Comparison of ENCODE assay signal across 19 cellular contexts in genomic region chr19:3161453-3161852, GRCh38. TPM values are rescaled to one million over a fixed set of nuclear protein-coding genes. Genes with fewer than 3 reads are reported as not detected.
DNase-seq lines count a peak whose midpoint lies in the region; ATAC-seq, FAIRE-seq and TF ChIP-seq lines count a peak whose summit lies in the region.
"Had no signal": no experiment of that assay in that cellular context is flagged by ENCODE, and none has a peak within 500 bp of the region (broad histone marks: within the 10 kb centered on the region; RNA-seq: fewer than 3 reads in every experiment).

No MANE protein-coding gene starts in this region.

- peaks cover 7% of the 10 kb centered on the region; the same call in 1 of the 2 replicates for H3F3A ChIP-seq in PC-9 (ENCODE audit: insufficient read depth, low read depth)

- H3K79me2 ChIP-seq in PC-9 (ENCODE audit: low read depth) (no peaks in the 10 kb centered on the region), endothelial cell of umbilical vein (ENCODE audit: control insufficient read depth, insufficient read depth, low read length) (no peaks in the 10 kb centered on the region)

- CTCF ChIA-PET in activated CD4-positive, alpha-beta T cell treated with anti-CD3 and anti-CD28 coated beads for 36 hours (lab: Charles Lee) = interaction anchor here (0.9 to 2.0 kb wide), 11 partner anchors 9 to 199 kb away, joined by 3 to 13 read pairs (median 5); no protein-coding TSS in a partner anchor
- CTCF ChIA-PET in PC-9 (lab: Charles Lee) = no interaction called here
- CTCF ChIA-PET in endothelial cell of umbilical vein (lab: Charles Lee) = interaction anchor here (0.9 to 10.1 kb wide), 9 partner anchors 20 to 274 kb away, joined by 3 to 177 read pairs (median 4); no protein-coding TSS in a partner anchor

- peak; percentile 71 for FAIRE-seq in endothelial cell of umbilical vein (lab: Jason Lieb, UNC)
- FAIRE-seq: HTR-8/SVneo had no signal

- no peak overlapping the region for H3K9ac ChIP-seq in endothelial cell of umbilical vein (replicated peaks; ENCODE audit: extremely low read depth, insufficient read depth, low read length)

- peaks cover 26% of the 10 kb centered on the region for H3K4me1 Mint-ChIP-seq in activated CD4-positive, alpha-beta T cell treated with anti-CD3 and anti-CD28 coated beads for 36 hours
- peaks cover 36% of the 10 kb centered on the region for H3K4me1 Mint-ChIP-seq in stimulated activated effector memory CD8-positive, alpha-beta T cell treated with anti-CD3 and anti-CD28 coated beads, Interleukin-12 subunit alpha, Interleukin-12 subunit beta, amount 100 ng/mL, for 72 hours

- no peak for TF ChIP-seq POLR2A in endothelial cell of umbilical vein (IDR thresholded peaks at IDR 0.05; ENCODE audit: low read depth, low read length)
- no peak for TF ChIP-seq POLR2A in spleen (IDR thresholded peaks at IDR 0.05)

- H3K9me3 ChIP-seq in PC-9 (ENCODE audit: insufficient read depth, low read depth) (no peaks in the 10 kb centered on the region), endothelial cell of umbilical vein (replicated peaks; ENCODE audit: control insufficient read depth, insufficient read depth, low read length) (no peaks in the 10 kb centered on the region), spleen (peaks cover 0 to 5% (median 0%) of the 10 kb centered on the region in 8 donors)
- H3K9me3 ChIP-seq: esophagus squamous epithelium had no signal

- TF ChIP-seq CTCF in PC-9 (conservative IDR thresholded peaks at IDR 0.05) (no peak), endothelial cell of umbilical vein (IDR thresholded peaks at IDR 0.05; ENCODE audit: extremely low read depth in 1 of 2, insufficient read depth in 1 of 2, low read depth in 1 of 2, low read length in 2 of 2) (no peak), spleen (IDR thresholded peaks at IDR 0.05 in 8 of 11, conservative IDR thresholded peaks at IDR 0.05 in 3 of 11) (no peak)

- intact Hi-C loops in activated CD4-positive, alpha-beta T cell treated with anti-CD3 and anti-CD28 coated beads for 36 hours (cut with DNase I, micrococcal nuclease) = loop anchor here in 1 of 2 experiments (10.0 kb wide), 1 partner anchor 87 kb away; no protein-coding TSS in a partner anchor
- intact Hi-C loops in PC-9 (cut with micrococcal nuclease; ENCODE audit: unreplicated experiment) (no loop called here), endothelial cell of umbilical vein (cut with micrococcal nuclease) (no loop called here), spleen (cut with DNase I; ENCODE audit: low total_unique reads) (loop anchor here (5.0 kb wide), 1 partner anchor 204 kb away; no protein-coding TSS in a partner anchor)

- BruUV-seq in PC-9 (replicated peaks; lab: Mats Ljungman, UMichigan) = no TSS peak
- no TSS peak for BruUV-seq in endothelial cell of umbilical vein (replicated peaks; lab: Mats Ljungman, UMichigan)

- 84 to 97% (median 89%) methylated on average over 4 of the region's 4 CpGs for WGBS in spleen, 5 donors

- dilution Hi-C loops in endothelial cell of umbilical vein (cut with MboI; ENCODE audit: extremely low pct_ligation_motif_present, low sequenced_read_pairs) = no loop called here

- peak overlapping the region; percentile 58 for H3K27ac ChIP-seq in PC-9
- H3K27ac ChIP-seq in endothelial cell of umbilical vein (ENCODE audit: insufficient read depth, low read depth, low read length) = peak overlapping the region; percentile 69
- H3K27ac ChIP-seq in spleen = peak overlapping the region in 1 of 8 donors; percentile 4
- H3K27ac ChIP-seq: coronary artery, esophagus squamous epithelium had no signal

- H3K4me2 ChIP-seq in PC-9 (peak overlapping the region; percentile 22; the same call in 1 of the 2 replicates), endothelial cell of umbilical vein (ENCODE audit: insufficient read depth, low read length) (peak overlapping the region; percentile 26)

- no peaks in the 10 kb centered on the region for H4K20me1 ChIP-seq in PC-9 (ENCODE audit: insufficient read depth)
- H4K20me1 ChIP-seq in endothelial cell of umbilical vein (replicated peaks; ENCODE audit: control insufficient read depth, extremely low read depth, insufficient read depth, low read length) = no peaks in the 10 kb centered on the region

- H3K36me3 ChIP-seq in PC-9 (ENCODE audit: low read depth) (no peaks in the 10 kb centered on the region), endothelial cell of umbilical vein (ENCODE audit: control insufficient read depth in 2 of 2, extremely low read depth in 1 of 2, insufficient read depth in 2 of 2, low read length in 2 of 2) (no peaks in the 10 kb centered on the region), spleen (peaks cover 0 to 52% (median 0%) of the 10 kb centered on the region in 6 donors)

- peaks cover 4% of the 10 kb centered on the region for H3K9me3 Mint-ChIP-seq in activated CD4-positive, alpha-beta T cell treated with anti-CD3 and anti-CD28 coated beads for 36 hours (ENCODE audit: low read depth)
- peaks cover 2% of the 10 kb centered on the region for H3K9me3 Mint-ChIP-seq in stimulated activated effector memory CD8-positive, alpha-beta T cell treated with anti-CD3 and anti-CD28 coated beads, Interleukin-12 subunit alpha, Interleukin-12 subunit beta, amount 100 ng/mL, for 72 hours

- peak; percentile 46 for ATAC-seq in activated CD4-positive, alpha-beta T cell treated with anti-CD3 and anti-CD28 coated beads for 36 hours
- ATAC-seq in stimulated activated effector memory CD8-positive, alpha-beta T cell treated with anti-CD3 and anti-CD28 coated beads, Interleukin-12 subunit alpha, Interleukin-12 subunit beta, amount 100 ng/mL, for 72 hours = no peak
- ATAC-seq in HG03439 (IDR thresholded peaks at IDR 0.05; ENCODE audit: unreplicated experiment) = no peak
- no peak for ATAC-seq in GM21723 (IDR thresholded peaks at IDR 0.05; ENCODE audit: unreplicated experiment)
- ATAC-seq: activated T-cell treated with anti-CD3 and anti-CD28 coated beads, Interleukin-2, amount 50 U/mL, for 72 hours; left ventricle myocardium superior had no signal

- H2AFZ ChIP-seq in PC-9 = no peak overlapping the region
- peak overlapping the region; percentile 49 for H2AFZ ChIP-seq in endothelial cell of umbilical vein (ENCODE audit: low read depth, low read length)

- no peaks in the 10 kb centered on the region for H3K27me3 ChIP-seq in PC-9 (ENCODE audit: insufficient read depth, low read depth)
- H3K27me3 ChIP-seq in endothelial cell of umbilical vein (ENCODE audit: control insufficient read depth in 2 of 2, insufficient read depth in 2 of 2, low read length in 2 of 2) = no peaks in the 10 kb centered on the region
- no peaks in the 10 kb centered on the region for H3K27me3 ChIP-seq in spleen (replicated peaks in 1 of 7)
- H3K27me3 ChIP-seq: esophagus squamous epithelium had no signal

- DNase-seq in activated CD4-positive, alpha-beta T cell treated with anti-CD3 and anti-CD28 coated beads for 36 hours = no peak
- DNase-seq in activated CD4-positive, alpha-beta T cell treated with anti-CD3 and anti-CD28 coated beads for 4 hours = no peak
- DNase-seq in PC-9 (peak in 1 of 2 experiments; percentile 47), endothelial cell of umbilical vein (ENCODE audit: low read depth, low spot score) (peak; percentile 37), spleen (no peak)
- no peak for DNase-seq in stimulated activated effector memory CD8-positive, alpha-beta T cell treated with anti-CD3 and anti-CD28 coated beads, Interleukin-12 subunit alpha, Interleukin-12 subunit beta, amount 100 ng/mL, for 72 hours (ENCODE audit: low spot score in 2 of 2)
- DNase-seq: activated T-cell treated with anti-CD3 and anti-CD28 coated beads, Interleukin-2, amount 50 U/mL, for 72 hours; Calu3; esophagus squamous epithelium; left ventricle myocardium superior; NCI-H1048; NCI-H82; RPMI8226; substantia nigra had no signal

- no peak overlapping the region for H3K27ac Mint-ChIP-seq in activated CD4-positive, alpha-beta T cell treated with anti-CD3 and anti-CD28 coated beads for 36 hours
- peak overlapping the region; percentile 77 for H3K27ac Mint-ChIP-seq in stimulated activated effector memory CD8-positive, alpha-beta T cell treated with anti-CD3 and anti-CD28 coated beads, Interleukin-12 subunit alpha, Interleukin-12 subunit beta, amount 100 ng/mL, for 72 hours
- H3K27ac Mint-ChIP-seq: activated T-cell treated with anti-CD3 and anti-CD28 coated beads, Interleukin-2, amount 50 U/mL, for 72 hours had no signal

- H3K4me1 ChIP-seq in PC-9 (replicated peaks; ENCODE audit: insufficient read depth) (peaks cover 9% of the 10 kb centered on the region), endothelial cell of umbilical vein (ENCODE audit: control insufficient read depth, extremely low read depth, insufficient read depth, low read length) (peaks cover 6% of the 10 kb centered on the region), spleen (peaks cover 0 to 38% (median 14%) of the 10 kb centered on the region in 6 donors)

- no peaks in the 10 kb centered on the region for H3K9me1 ChIP-seq in endothelial cell of umbilical vein (replicated peaks; ENCODE audit: control insufficient read depth, extremely low read depth, insufficient read depth, low read length)

- no peaks in the 10 kb centered on the region for H3K9me2 ChIP-seq in PC-9 (ENCODE audit: insufficient read depth)

- H3K27me3 Mint-ChIP-seq in activated CD4-positive, alpha-beta T cell treated with anti-CD3 and anti-CD28 coated beads for 36 hours = no peaks in the 10 kb centered on the region

- H3K36me3 Mint-ChIP-seq in activated CD4-positive, alpha-beta T cell treated with anti-CD3 and anti-CD28 coated beads for 36 hours (ENCODE audit: low read depth) = peaks cover 61% of the 10 kb centered on the region
- H3K36me3 Mint-ChIP-seq in stimulated activated effector memory CD8-positive, alpha-beta T cell treated with anti-CD3 and anti-CD28 coated beads, Interleukin-12 subunit alpha, Interleukin-12 subunit beta, amount 100 ng/mL, for 72 hours = no peaks in the 10 kb centered on the region

- POLR2A ChIA-PET in activated CD4-positive, alpha-beta T cell treated with anti-CD3 and anti-CD28 coated beads for 36 hours (lab: Charles Lee) = no interaction called here
- POLR2A ChIA-PET in PC-9 (lab: Charles Lee; ENCODE audit: unreplicated experiment) = no interaction called here
- POLR2A ChIA-PET in endothelial cell of umbilical vein (lab: Charles Lee) = no interaction called here

- H3K4me3 ChIP-seq in PC-9 (no peak overlapping the region), endothelial cell of umbilical vein (replicated peaks in 1 of 3; ENCODE audit: insufficient read depth in 1 of 3, low read depth in 1 of 3, low read length in 3 of 3) (no peak overlapping the region), spleen (no peak overlapping the region)
- H3K4me3 ChIP-seq: coronary artery, esophagus squamous epithelium had no signal

- H3K4me3 Mint-ChIP-seq in activated CD4-positive, alpha-beta T cell treated with anti-CD3 and anti-CD28 coated beads for 36 hours = no peak overlapping the region
- no peak overlapping the region for H3K4me3 Mint-ChIP-seq in stimulated activated effector memory CD8-positive, alpha-beta T cell treated with anti-CD3 and anti-CD28 coated beads, Interleukin-12 subunit alpha, Interleukin-12 subunit beta, amount 100 ng/mL, for 72 hours
- H3K4me3 Mint-ChIP-seq: activated T-cell treated with anti-CD3 and anti-CD28 coated beads, Interleukin-2, amount 50 U/mL, for 72 hours had no signal

RNA-seq across cellular contexts. Expression of gene S1PR4, which starts 17.1 kb away (rescaled TPM):
- 10 to 100 TPM; 29.0 to 32.2 TPM for total RNA-seq in activated CD4-positive, alpha-beta T cell treated with anti-CD3 and anti-CD28 coated beads for 36 hours
- total RNA-seq in PC-9 (2021) (0.37 and 0.83 TPM in 2 replicates), endothelial cell of umbilical vein (1.7 and 2.2 TPM in 2 replicates), spleen (100 to 1,000 TPM in 2 of 7 donors, 10 to 100 TPM in 5; 46.3 to 171 (median 64.4) TPM)
- polyA plus RNA-seq in endothelial cell of umbilical vein (2.5 and 2.8 TPM in 2 replicates), spleen (10 to 100 TPM; 44.7 to 68.9 (median 59.6) TPM)
- polyA plus RNA-seq in endothelial cell of umbilical vein (2011; cell fraction: cytosol; rRNA removed) = 0.76 and 0.97 TPM in 2 replicates
- polyA plus RNA-seq in endothelial cell of umbilical vein (2011; cell fraction: nucleus; rRNA removed) = 0.12 and 0.25 TPM in 2 replicates
- 0.39 and 0.86 TPM in 2 replicates for polyA plus RNA-seq in endothelial cell of umbilical vein (2012)
- polyA minus RNA-seq in endothelial cell of umbilical vein = 0.91 and 1.1 TPM in 2 replicates
- not detected for polyA minus RNA-seq in endothelial cell of umbilical vein (2011; cell fraction: cytosol; rRNA and poly(A)+ RNA removed)
- polyA minus RNA-seq in endothelial cell of umbilical vein (2011; cell fraction: nucleus; rRNA and poly(A)+ RNA removed) = 1.6 TPM in 1 of 2 replicates, not detected in the other
- total RNA-seq: A673, Calu3 had no signal

RNA-seq across cellular contexts. Expression of gene NCLN, which starts 24.3 kb away (rescaled TPM):
- 10 to 100 TPM; 55.6 to 58.2 TPM for total RNA-seq in activated CD4-positive, alpha-beta T cell treated with anti-CD3 and anti-CD28 coated beads for 36 hours
- total RNA-seq in PC-9 (2021) (46.0 and 61.4 TPM in 2 replicates), endothelial cell of umbilical vein (96.2 and 102 TPM in 2 replicates), spleen (10 to 100 TPM; 37.8 to 59.2 (median 47.1) TPM)
- polyA plus RNA-seq in endothelial cell of umbilical vein (97.2 and 112 TPM in 2 replicates), spleen (10 to 100 TPM; 41.4 to 89.5 (median 79.6) TPM)
- 77.5 and 84.8 TPM in 2 replicates for polyA plus RNA-seq in endothelial cell of umbilical vein (2011; cell fraction: cytosol; rRNA removed)
- polyA plus RNA-seq in endothelial cell of umbilical vein (2011; cell fraction: nucleus; rRNA removed) = 82.4 and 84.4 TPM in 2 replicates
- 75.5 and 90.0 TPM in 2 replicates for polyA plus RNA-seq in endothelial cell of umbilical vein (2012)
- polyA minus RNA-seq in endothelial cell of umbilical vein = 56.1 and 74.5 TPM in 2 replicates
- polyA minus RNA-seq in endothelial cell of umbilical vein (2011; cell fraction: cytosol; rRNA and poly(A)+ RNA removed) = 76.5 TPM
- polyA minus RNA-seq in endothelial cell of umbilical vein (2011; cell fraction: nucleus; rRNA and poly(A)+ RNA removed) = 23.5 and 29.3 TPM in 2 replicates

RNA-seq across cellular contexts. Expression of gene GNA15, which starts 25.6 kb away (rescaled TPM):
- total RNA-seq in activated CD4-positive, alpha-beta T cell treated with anti-CD3 and anti-CD28 coated beads for 36 hours = 10 to 100 TPM; 64.9 to 70.9 TPM
- total RNA-seq in PC-9 (2021) (14.2 and 16.3 TPM in 2 replicates), endothelial cell of umbilical vein (not detected in 2 replicates), spleen (10 to 100 TPM in 6 of 7 donors, 1 to 10 TPM in 1; 9.8 to 24.9 (median 12.7) TPM)
- polyA plus RNA-seq in endothelial cell of umbilical vein (0.10 and 0.17 TPM in 2 replicates), spleen (1 to 10 TPM; 3.8 to 7.6 (median 5.2) TPM)
- 0.15 and 0.20 TPM in 2 replicates for polyA plus RNA-seq in endothelial cell of umbilical vein (2011; cell fraction: cytosol; rRNA removed)
- 0.25 and 0.36 TPM in 2 replicates for polyA plus RNA-seq in endothelial cell of umbilical vein (2011; cell fraction: nucleus; rRNA removed)
- polyA plus RNA-seq in endothelial cell of umbilical vein (2012) = 0.20 and 0.24 TPM in 2 replicates
- polyA minus RNA-seq in endothelial cell of umbilical vein = not detected in 2 replicates
- polyA minus RNA-seq in endothelial cell of umbilical vein (2011; cell fraction: cytosol; rRNA and poly(A)+ RNA removed) = 0.92 TPM
- polyA minus RNA-seq in endothelial cell of umbilical vein (2011; cell fraction: nucleus; rRNA and poly(A)+ RNA removed) = 0.34 and 0.48 TPM in 2 replicates
